In genomic region chr1:218284377-218284916, GRCh38 we compare ENCODE assay signal across 8 cellular contexts. TPM values are rescaled to one million over a fixed set of nuclear protein-coding genes. Genes with fewer than 3 reads are reported as not detected.
A peak's percentile ranks its signal among the peaks of the same experiment; 100 is the strongest.
DNase-seq lines count a peak whose midpoint lies in the region; ATAC-seq, FAIRE-seq and TF ChIP-seq lines count a peak whose summit lies in the region.

No MANE protein-coding gene starts in this region.

- peak overlapping the region; percentile 97 for H4K8ac ChIP-seq in H1 (ENCODE audit: extremely low read depth, insufficient read depth, low read length)

- H3K56ac ChIP-seq in H1 (replicated peaks; ENCODE audit: insufficient read length, low read depth, low read length) = peak overlapping the region; percentile 61

- peak overlapping the region; percentile 93 for H4K5ac ChIP-seq in H1 (ENCODE audit: insufficient read length, low read depth, low read length)

- H3K36me3 Mint-ChIP-seq in naive thymus-derived CD8-positive, alpha-beta T cell = peaks cover 3 to 14% (median 10%) of the 10 kb centered on the region in 3 donors

- peak overlapping the region; percentile 30; the same call in 1 of the 2 replicates for H3K27ac ChIP-seq in GM23248
- peak overlapping the region; percentile 64; the same call in 1 of the 2 replicates for H3K27ac ChIP-seq in H1 (ENCODE audit: low read depth, low read length)

- CTCF ChIA-PET in H1 (lab: Charles Lee; ENCODE audit: partially characterized antibody) = interaction anchor here (1.1 to 1.6 kb wide), 6 partner anchors 10 to 58 kb away, joined by 3 to 5 read pairs (median 4); no protein-coding TSS in a partner anchor

- H3K18ac ChIP-seq in H1 (ENCODE audit: extremely low read depth, low read length) = peak overlapping the region; percentile 81; the same call in 1 of the 2 replicates

- H3K79me2 ChIP-seq in GM23248 (ENCODE audit: insufficient read depth) = peaks cover 43% of the 10 kb centered on the region
- H3K79me2 ChIP-seq in H1 (ENCODE audit: control insufficient read depth in 1 of 2, insufficient read depth in 2 of 2, low read length in 2 of 2) = peaks cover 16 to 43% of the 10 kb centered on the region in 2 experiments

- WGBS in GM23248 (ENCODE audit: low coverage in 1 of 2, low lambda C conversion rate in 2 of 2, missing lambda C conversion rate in 2 of 2), 2 experiments = 7 to 8% methylated on average over 26 of the region's 26 CpGs
- WGBS in H1 (ENCODE audit: extremely low coverage in 1 of 2, insufficient coverage in 1 of 2, insufficient read length in 1 of 2, insufficient replicate concordance in 2 of 2, low coverage in 1 of 2, low lambda C conversion rate in 2 of 2, missing lambda C conversion rate in 1 of 2), 2 experiments = 31% methylated on average over 26 of the region's 26 CpGs; no CpG with 5 or more reads in 1 of the 2 experiments

- H2BK5ac ChIP-seq in H1 (ENCODE audit: low read depth, low read length) = peak overlapping the region; percentile 76

- no peaks in the 10 kb centered on the region for H3K9me3 ChIP-seq in GM23248 (ENCODE audit: low read depth)
- H3K9me3 ChIP-seq in H1 (ENCODE audit: insufficient read depth in 2 of 2, low read depth in 1 of 2, low read length in 1 of 2) = peaks cover 3 to 9% of the 10 kb centered on the region in 2 experiments; a peak in 1 of 4 replicates

- H3K4me1 Mint-ChIP-seq in naive thymus-derived CD8-positive, alpha-beta T cell = peaks cover 13 to 48% (median 40%) of the 10 kb centered on the region in 4 donors

- peak overlapping the region; percentile 100 for H2AFZ ChIP-seq in GM23248
- peak overlapping the region; percentile 87 for H2AFZ ChIP-seq in H1 (ENCODE audit: low read length)

- H4K20me1 ChIP-seq in GM23248 (ENCODE audit: insufficient read depth) = no peaks in the 10 kb centered on the region
- peaks cover 0 to 1% of the 10 kb centered on the region in 2 experiments for H4K20me1 ChIP-seq in H1 (replicated peaks in 1 of 2; ENCODE audit: control insufficient read depth in 1 of 2, insufficient read depth in 2 of 2, low read length in 2 of 2)

- TF ChIP-seq CTCF in H1 (IDR thresholded peaks at IDR 0.05; ENCODE audit: control extremely low read depth in 1 of 3, insufficient read depth in 1 of 3, low read depth in 1 of 3, low read length in 3 of 3) = no peak

- H3K9me2 ChIP-seq in GM23248 (ENCODE audit: insufficient read depth) = no peaks in the 10 kb centered on the region

- peak overlapping the region; percentile 79 for H3K4ac ChIP-seq in H1 (replicated peaks; ENCODE audit: insufficient read length, low read depth, low read length)

- TF ChIP-seq POLR2A in H1 (IDR thresholded peaks at IDR 0.05; ENCODE audit: control extremely low read depth in 1 of 2, low read depth in 2 of 2, low read length in 2 of 2) = no peak

- DNase-seq in Daoy (ENCODE audit: low read depth) (peak; percentile 21), GM23248 (peak; percentile 18), NCI-H69 (lab: John Stamatoyannopoulos, UW) (peak; percentile 80), H1 (ENCODE audit: low read depth in 1 of 2, low spot score in 2 of 2) (no peak), hepatic stellate cell (ENCODE audit: low spot score) (no peak), NCI-H446 (lab: John Stamatoyannopoulos, UW) (no peak), retina (no peak)
- peak in 1 of 10 donors; percentile 0 for DNase-seq in naive thymus-derived CD8-positive, alpha-beta T cell

- H3K4me1 ChIP-seq in GM23248 (ENCODE audit: insufficient read depth) = peaks cover 10% of the 10 kb centered on the region; the same call in 1 of the 2 replicates
- peaks cover 0 to 7% (median 1%) of the 10 kb centered on the region in 4 experiments; a peak in 2 of 7 replicates for H3K4me1 ChIP-seq in H1 (replicated peaks in 1 of 4; ENCODE audit: control insufficient read depth in 3 of 4, insufficient read depth in 4 of 4, low read length in 3 of 4)

- no peak overlapping the region for H2BK12ac ChIP-seq in H1 (ENCODE audit: low read depth, low read length)

- peaks cover 0 to 11% (median 2%) of the 10 kb centered on the region in 9 donors for H3K9me3 Mint-ChIP-seq in naive thymus-derived CD8-positive, alpha-beta T cell

- H2BK15ac ChIP-seq in H1 (ENCODE audit: low read length) = peak overlapping the region; percentile 84; the same call in 1 of the 2 replicates

- no peak overlapping the region for H2AK5ac ChIP-seq in H1 (ENCODE audit: low read depth, low read length)

- H3K23me2 ChIP-seq in H1 (ENCODE audit: low read depth, low read length) = peaks cover 12% of the 10 kb centered on the region

- H3K9ac ChIP-seq in GM23248 = peak overlapping the region; percentile 83
- peak overlapping the region; percentile 40 to 74 (median 68) for H3K9ac ChIP-seq in H1 (replicated peaks in 1 of 4; ENCODE audit: extremely low read depth in 1 of 4, low read depth in 3 of 4, low read length in 3 of 4)

- H3K27me3 ChIP-seq in GM23248 (replicated peaks; ENCODE audit: insufficient read depth) = no peaks in the 10 kb centered on the region
- no peaks in the 10 kb centered on the region for H3K27me3 ChIP-seq in H1 (replicated peaks in 1 of 4; ENCODE audit: control insufficient read depth in 3 of 4, extremely low read depth in 1 of 4, insufficient read depth in 3 of 4, low read length in 3 of 4)

- H3K79me1 ChIP-seq in H1 (ENCODE audit: low read depth, low read length) = no peaks in the 10 kb centered on the region

- no peak overlapping the region for H3K23ac ChIP-seq in H1 (ENCODE audit: insufficient read length)

- no peak for FAIRE-seq in H1 (lab: Jason Lieb, UNC)

- no peak for TF ChIP-seq RAD21 in H1 (IDR thresholded peaks at IDR 0.05 in 1 of 2, conservative IDR thresholded peaks at IDR 0.05 in 1 of 2; ENCODE audit: low read depth in 2 of 2, low read length in 2 of 2)

- H2BK120ac ChIP-seq in H1 (replicated peaks; ENCODE audit: low read depth, low read length) = no peak overlapping the region

- H3K4me2 ChIP-seq in GM23248 (ENCODE audit: unreplicated experiment) (peak overlapping the region; percentile 97), H1 (ENCODE audit: insufficient read depth in 1 of 2, low read depth in 2 of 2, low read length in 2 of 2) (peak overlapping the region; percentile 74 to 91)

- H3K14ac ChIP-seq in H1 (ENCODE audit: insufficient read length) = no peak overlapping the region

- POLR2A ChIA-PET in H1 (lab: Charles Lee; ENCODE audit: partially characterized antibody) = interaction anchor here (0.6 to 1.9 kb wide), 8 partner anchors 11 to 621 kb away, joined by 3 to 19 read pairs (median 3); no protein-coding TSS in a partner anchor
- POLR2A ChIA-PET in naive thymus-derived CD8-positive, alpha-beta T cell (lab: Charles Lee) = interaction anchor here (0.6 to 1.5 kb wide), 7 partner anchors 9 to 889 kb away, joined by 3 to 4 read pairs (median 3); partner anchors contain the start of genes GPATCH2 and LYPLAL1

- H3K4me3 Mint-ChIP-seq in naive thymus-derived CD8-positive, alpha-beta T cell = peak overlapping the region; percentile 93 to 100 (median 99)

- H3K27me3 Mint-ChIP-seq in naive thymus-derived CD8-positive, alpha-beta T cell = peaks cover 6 to 23% (median 9%) of the 10 kb centered on the region in 5 donors

- TF ChIP-seq EP300 in H1 (IDR thresholded peaks at IDR 0.05; ENCODE audit: borderline replicate concordance in 1 of 2, low read depth in 2 of 2, low read length in 2 of 2) = no peak

- H3K36me3 ChIP-seq in GM23248 (ENCODE audit: low read depth) (no peaks in the 10 kb centered on the region), H1 (ENCODE audit: control insufficient read depth in 2 of 4, insufficient read depth in 4 of 4, low read length in 3 of 4) (no peaks in the 10 kb centered on the region)

- in situ Hi-C loops in GM23248 (cut with MboI) = no loop called here

- H3K4me3 ChIP-seq in GM23248 (peak overlapping the region; percentile 93), H1 (ENCODE audit: extremely low read depth in 1 of 4, insufficient read depth in 2 of 4, low read depth in 3 of 4, low read length in 4 of 4) (peak overlapping the region; percentile 68 to 100 (median 98))

- H3K27ac Mint-ChIP-seq in naive thymus-derived CD8-positive, alpha-beta T cell = peak overlapping the region; percentile 93 to 99 (median 98)

- peak overlapping the region; percentile 48 for H4K91ac ChIP-seq in H1 (replicated peaks; ENCODE audit: insufficient read length, low read length)

- no peak for ATAC-seq in naive thymus-derived CD8-positive, alpha-beta T cell

- H3F3A ChIP-seq in GM23248 (ENCODE audit: insufficient read depth) = no peaks in the 10 kb centered on the region

- H2BK20ac ChIP-seq in H1 (ENCODE audit: low read length) = no peak overlapping the region

TF ChIP-seq in H1, 55 proteins besides CTCF, POLR2A, EP300 and RAD21 (continues in another document):
- TF ChIP-seq E2F6 (IDR thresholded peaks at IDR 0.05) = peak; percentile 79
- no peak for TF ChIP-seq RFX5 (IDR thresholded peaks at IDR 0.05; ENCODE audit: borderline replicate concordance, low read depth, low read length)
- no peak for TF ChIP-seq CTBP2 (IDR thresholded peaks at IDR 0.05; ENCODE audit: borderline replicate concordance, insufficient read depth, insufficient read length, low read length)
- no peak for TF ChIP-seq TAF1 (IDR thresholded peaks at IDR 0.05; ENCODE audit: low read depth, low read length)
- TF ChIP-seq CHD2 (IDR thresholded peaks at IDR 0.05; ENCODE audit: low read length) = no peak
- TF ChIP-seq JUN (IDR thresholded peaks at IDR 0.05; ENCODE audit: low read depth, low read length) = no peak
- peak; percentile 29 for TF ChIP-seq EZH2 (IDR thresholded peaks at IDR 0.05; ENCODE audit: low read depth, low read length, severe bottlenecking)

RNA-seq across cellular contexts. Expression of gene RRP15, which starts 0.6 kb away (rescaled TPM):
- 17.8 and 22.3 TPM in 2 replicates for total RNA-seq in Daoy (2014; rRNA removed; shearing (Covaris generic))
- 4.6 and 5.4 TPM in 2 replicates for total RNA-seq in GM23248 (2014; rRNA removed; shearing (Covaris generic))
- polyA plus RNA-seq in GM23248 (2016; fragmentation: Nextera tagmentation; extraction: Ambion mirVana) (24.0 and 25.5 TPM in 2 replicates), H1 (2011; rRNA removed) (2.1 and 3.7 TPM in 2 replicates)
- total RNA-seq in H1 (2021; fragmentation: NEBNext Ultra II Directional; extraction: Animal tissue kit (Norgen Biotek cat#: 25700)) = 46.6 and 52.8 TPM in 2 replicates
- 4.9 TPM for polyA plus RNA-seq in H1 (2011; cell fraction: cytosol; rRNA removed)
- polyA plus RNA-seq in H1 (2011; cell fraction: nucleus; rRNA removed) = 3.5 TPM
- 19.5 to 25.2 TPM (median 22.0 TPM) in 4 replicates for polyA plus RNA-seq in H1 (2012, experiment 1 of 2)
- 0.83 TPM for polyA plus RNA-seq in H1 (2012, experiment 2 of 2)
- 93.3 TPM for polyA plus RNA-seq in H1 (2013, experiment 1 of 2)
- polyA plus RNA-seq in H1 (2013, experiment 2 of 2) = 92.9 TPM
- polyA minus RNA-seq in H1 (2011; rRNA and poly(A)+ RNA removed) = 6.3 and 7.3 TPM in 2 replicates
- 6.0 TPM for polyA minus RNA-seq in H1 (2011; cell fraction: cytosol; rRNA and poly(A)+ RNA removed)
- polyA minus RNA-seq in H1 (2011; cell fraction: nucleus; rRNA and poly(A)+ RNA removed) = 17.8 TPM
- 10 to 100 TPM; 20.4 to 20.8 TPM for total RNA-seq in naive thymus-derived CD8-positive, alpha-beta T cell
- 10 to 100 TPM; 16.0 to 19.2 (median 17.6) TPM for polyA plus RNA-seq in naive thymus-derived CD8-positive, alpha-beta T cell

Comparison
In these comparisons a context has a peak if more than half of its experiments do, and no peak if none do; other contexts are left out.
1. DNase-seq: peak in Daoy (single experiment), GM23248 (single experiment) and NCI-H69 (single experiment); none in H1 (0 of 2), hepatic stellate cell (single experiment), NCI-H446 (0 of 2) and retina (single experiment).